Comparison of ENCODE assay signal across 10 cellular contexts in genomic region chr19:42934183-42934582, GRCh38. TPM values are rescaled to one million over a fixed set of nuclear protein-coding genes. Genes with fewer than 3 reads are reported as not detected.
DNase-seq lines count a peak whose midpoint lies in the region; ATAC-seq and TF ChIP-seq lines count a peak whose summit lies in the region.
"Not testable (repeated sequence)": the region's sequence is repeated elsewhere in the genome, so short reads cannot be mapped to it uniquely, and the experiment has no call there.
"Had no signal": no experiment of that assay in that cellular context is flagged by ENCODE, and none has a peak within 500 bp of the region (broad histone marks: within the 10 kb centered on the region; RNA-seq: fewer than 3 reads in every experiment).

No MANE protein-coding gene starts in this region.

- peak overlapping the region; percentile 100 for H2BK120ac ChIP-seq in IMR-90 (ENCODE audit: low read depth, low read length)

- peak overlapping the region; percentile 96 to 97 for H4K8ac ChIP-seq in IMR-90 (ENCODE audit: low read depth in 2 of 2, low read length in 2 of 2)

- intact Hi-C loops in IMR-90 (cut with micrococcal nuclease); breast epithelium (cut with DNase I; ENCODE audit: low total_unique reads): not testable (repeated sequence)

- not testable (repeated sequence) for H3K4me2 ChIP-seq in IMR-90 (ENCODE audit: low read depth, low read length)

- H3K56ac ChIP-seq in IMR-90 (ENCODE audit: extremely low read depth, insufficient read depth, low read length): peak overlapping the region; percentile 95; the same call in 1 of the 2 replicates

- dilution Hi-C loops in IMR-90 (cut with HindIII; ENCODE audit: low sequenced_read_pairs, unreplicated experiment): not testable (repeated sequence)

- H2AK5ac ChIP-seq in IMR-90 (ENCODE audit: low read depth, low read length): peak overlapping the region; percentile 100

- CTCF ChIA-PET in IMR-90 (lab: Yijun Ruan, JAX): not testable (repeated sequence)

- in situ Hi-C loops in ACHN (cut with HindIII; ENCODE audit: low pct_ligation_motif_present, low pct_unique_long_range_greater_than_20kb, low sequenced_read_pairs); G401 (cut with HindIII; ENCODE audit: low sequenced_read_pairs): not testable (repeated sequence)
- in situ Hi-C loops in IMR-90 (cut with MboI; ENCODE audit: low sequenced_read_pairs): loop anchor here (10.0 kb wide), 1 partner anchor 141 kb away; no protein-coding TSS in a partner anchor

- peak overlapping the region; percentile 100 for H4K91ac ChIP-seq in IMR-90 (ENCODE audit: insufficient read depth, low read depth, low read length)

- H3K27ac ChIP-seq in IMR-90 (ENCODE audit: insufficient read depth, low read length) (peak overlapping the region; percentile 97), RWPE2 (ENCODE audit: poor library complexity, severe bottlenecking) (peak overlapping the region; percentile 95), breast epithelium (peak overlapping the region; percentile 64 to 66)

- H2AK9ac ChIP-seq in IMR-90 (replicated peaks; ENCODE audit: low read depth, low read length, poor library complexity): not testable (repeated sequence)

- peak overlapping the region; percentile 94; the same call in 1 of the 2 replicates for H3K18ac ChIP-seq in IMR-90 (ENCODE audit: low read depth, low read length)

- H3K4me1 ChIP-seq in IMR-90 (ENCODE audit: control insufficient read depth, insufficient read depth, low read length) (peaks cover 18% of the 10 kb centered on the region), RWPE2 (ENCODE audit: insufficient read depth, poor library complexity, severe bottlenecking) (peaks cover 18% of the 10 kb centered on the region)
- not testable (repeated sequence) for H3K4me1 ChIP-seq in breast epithelium

- peaks cover 19% of the 10 kb centered on the region for H3K9me1 ChIP-seq in IMR-90 (ENCODE audit: insufficient read depth, low read length)

- H2AFZ ChIP-seq in IMR-90 (replicated peaks; ENCODE audit: low read length, poor library complexity): not testable (repeated sequence)

- not testable (repeated sequence) for TF ChIP-seq RAD21 in IMR-90 (IDR thresholded peaks at IDR 0.05; ENCODE audit: low read length)

- not testable (repeated sequence) for H3K79me1 ChIP-seq in IMR-90 (ENCODE audit: low read depth in 1 of 2, low read length in 2 of 2)

- POLR2A ChIA-PET in IMR-90 (lab: Charles Lee; ENCODE audit: unreplicated experiment): not testable (repeated sequence)

- not testable (repeated sequence) for H3K27me3 ChIP-seq in IMR-90 (ENCODE audit: control insufficient read depth, insufficient read depth, low read length); RWPE2 (ENCODE audit: insufficient read depth, poor library complexity, severe bottlenecking); breast epithelium

- peak overlapping the region; percentile 99 for H3K14ac ChIP-seq in IMR-90 (replicated peaks; ENCODE audit: low read depth, low read length)

- not testable (repeated sequence) for H4K20me1 ChIP-seq in IMR-90 (ENCODE audit: insufficient read depth, low read length)

- not testable (repeated sequence) for ATAC-seq in IMR-90 (ENCODE audit: low read depth); RWPE2 (ENCODE audit: low read depth)

- H3K4ac ChIP-seq in IMR-90 (ENCODE audit: low read depth, low read length): peak overlapping the region; percentile 99

- DNase-seq in ACHN (peak; percentile 18), G401 (ENCODE audit: low spot score) (peak; percentile 22), IMR-90 (peak; percentile 82), epithelial cell of esophagus (ENCODE audit: low read depth) (peak; percentile 38), glomerular visceral epithelial cell (ENCODE audit: extremely low spot score) (peak; percentile 67), pulmonary artery endothelial cell (ENCODE audit: low read depth, low spot score) (peak; percentile 43)
- not testable (repeated sequence) for DNase-seq in RWPE2 (ENCODE audit: low spot score); breast epithelium (ENCODE audit: low spot score in 2 of 2)

- H2BK20ac ChIP-seq in IMR-90 (ENCODE audit: low read depth, low read length): peak overlapping the region; percentile 100

- peak overlapping the region; percentile 5; the same call in 1 of the 2 replicates for H3K9ac ChIP-seq in IMR-90 (ENCODE audit: low read depth, low read length)

- not testable (repeated sequence) for H3K36me3 ChIP-seq in IMR-90 (ENCODE audit: control insufficient read depth, insufficient read depth, low read length); RWPE2 (ENCODE audit: low read depth); breast epithelium

- not testable (repeated sequence) for H3K4me3 ChIP-seq in IMR-90 (ENCODE audit: insufficient read depth, low read depth, low read length); RWPE2 (ENCODE audit: severe bottlenecking); breast epithelium; epithelial cell of esophagus (ENCODE audit: low read length)

- H4K5ac ChIP-seq in IMR-90 (ENCODE audit: low read depth, low read length): peak overlapping the region; percentile 97; the same call in 1 of the 2 replicates

- not testable (repeated sequence) for BruUV-seq in IMR-90 (replicated peaks; lab: Mats Ljungman, UMichigan)

- H2BK5ac ChIP-seq in IMR-90 (ENCODE audit: low read depth, low read length, poor library complexity, severe bottlenecking): peak overlapping the region; percentile 99

- TF ChIP-seq POLR2A in IMR-90 (IDR thresholded peaks at IDR 0.05; ENCODE audit: low read depth, low read length); breast epithelium (IDR thresholded peaks at IDR 0.05): not testable (repeated sequence)

- not testable (repeated sequence) for H3K9me3 ChIP-seq in IMR-90 (ENCODE audit: control insufficient read depth, insufficient read depth, low read length); RWPE2 (ENCODE audit: severe bottlenecking); breast epithelium

- TF ChIP-seq CTCF in IMR-90 (conservative IDR thresholded peaks at IDR 0.05; ENCODE audit: low read depth, low read length); RWPE2 (IDR thresholded peaks at IDR 0.05; ENCODE audit: poor library complexity, severe bottlenecking); breast epithelium (IDR thresholded peaks at IDR 0.05); epithelial cell of esophagus (IDR thresholded peaks at IDR 0.05; ENCODE audit: insufficient read depth, low read depth, low read length, missing control alignments): not testable (repeated sequence)

- H3K23ac ChIP-seq in IMR-90 (ENCODE audit: low read depth, low read length): peak overlapping the region; percentile 100

- H2BK15ac ChIP-seq in IMR-90 (ENCODE audit: low read depth, low read length): peak overlapping the region; percentile 90; the same call in 2 of the 3 replicates

TF ChIP-seq in IMR-90, 13 proteins besides CTCF, POLR2A, EP300 and RAD21:
- TF ChIP-seq USF2 (IDR thresholded peaks at IDR 0.05; ENCODE audit: low read depth, low read length): peak; percentile 50; the same call in 1 of the 2 replicates
TF ChIP-seq in IMR-90: peak in this region for 1; not testable (repeated sequence) for 12.

RNA-seq across cellular contexts. Expression of gene PSG7, which starts 2.8 kb away (rescaled TPM):
- total RNA-seq in G401 (2014; rRNA removed; shearing (Covaris generic)): 31.0 and 50.0 TPM in 2 replicates
- under 0.01 and 0.28 TPM in 2 replicates for total RNA-seq in IMR-90 (2012; rRNA removed)
- polyA plus RNA-seq in IMR-90 (2012; rRNA removed): 0.24 and 0.26 TPM in 2 replicates
- 0.14 TPM in 2 replicates for polyA plus RNA-seq in IMR-90 (2012; cell fraction: cytosol; rRNA removed)
- 0.10 TPM in 1 of 2 replicates, not detected in the other for polyA plus RNA-seq in IMR-90 (2012; cell fraction: nucleus; rRNA removed; ENCODE audit: low replicate concordance)
- not detected for total RNA-seq in breast epithelium
- not detected in 2 replicates for total RNA-seq in pulmonary artery endothelial cell
- total RNA-seq: A673, NCI-H460 had no signal

RNA-seq across cellular contexts. Expression of gene PSG6, which starts 16.5 kb away (rescaled TPM):
- 6.1 and 20.4 TPM in 2 replicates for total RNA-seq in G401 (2014; rRNA removed; shearing (Covaris generic))
- 0.18 TPM in 1 of 2 replicates, not detected in the other for total RNA-seq in IMR-90 (2012; rRNA removed)
- polyA plus RNA-seq in IMR-90 (2012; rRNA removed): 0.07 TPM in 1 of 2 replicates, not detected in the other
- polyA plus RNA-seq in IMR-90 (2012; cell fraction: cytosol; rRNA removed): 0.05 TPM in 1 of 2 replicates, not detected in the other
- not detected in 2 replicates for polyA plus RNA-seq in IMR-90 (2012; cell fraction: nucleus; rRNA removed; ENCODE audit: low replicate concordance)
- not detected for total RNA-seq in breast epithelium
- not detected in 2 replicates for total RNA-seq in pulmonary artery endothelial cell
- total RNA-seq: A673, NCI-H460 had no signal

RNA-seq across cellular contexts. Expression of gene PSG1, which starts 54.7 kb away (rescaled TPM):
- 15.0 and 27.1 TPM in 2 replicates for total RNA-seq in G401 (2014; rRNA removed; shearing (Covaris generic))
- total RNA-seq in IMR-90 (2012; rRNA removed): 0.90 and 1.1 TPM in 2 replicates
- 2.5 and 2.7 TPM in 2 replicates for polyA plus RNA-seq in IMR-90 (2012; rRNA removed)
- 1.6 and 1.9 TPM in 2 replicates for polyA plus RNA-seq in IMR-90 (2012; cell fraction: cytosol; rRNA removed)
- polyA plus RNA-seq in IMR-90 (2012; cell fraction: nucleus; rRNA removed; ENCODE audit: low replicate concordance): 0.62 and 2.6 TPM in 2 replicates
- total RNA-seq in breast epithelium: not detected
- total RNA-seq in pulmonary artery endothelial cell: under 0.01 TPM in 1 of 2 replicates, not detected in the other
- total RNA-seq: A673, NCI-H460 had no signal

Comparison
In these comparisons a context has a peak if more than half of its experiments do, and no peak if none do; other contexts are left out.
1. RNA of gene PSG7, which starts 2.8 kb away (total RNA-seq): 31.0 to 50.0 TPM in G401; under 0.01 to 0.28 TPM in IMR-90, not detected in breast epithelium and not detected in pulmonary artery endothelial cell; every median in the first group is over 10 times any median in the second.
2. Peak in every context shown above with its lines, with median percentiles within 50 percentile points of each other: H3K27ac ChIP-seq.